ENCODE assay signal across 18 cellular contexts in genomic region chr10:124325998-124326636, GRCh38.
DNase-seq lines count a peak whose midpoint lies in the region; ATAC-seq, FAIRE-seq and TF ChIP-seq lines count a peak whose summit lies in the region.
"Had no signal": no experiment of that assay in that cellular context is flagged by ENCODE, and none has a peak within 500 bp of the region (broad histone marks: within the 10 kb centered on the region; RNA-seq: fewer than 3 reads in every experiment).

No MANE protein-coding gene starts in this region.

- H3K79me1 ChIP-seq in mesenchymal stem cell (replicated peaks; ENCODE audit: low read length, poor library complexity, severe bottlenecking) = no peaks in the 10 kb centered on the region

- H2BK5ac ChIP-seq in mesenchymal stem cell (ENCODE audit: low read depth, low read length, poor library complexity, severe bottlenecking) = no peak overlapping the region

- H3K4me1 ChIP-seq in mesenchymal stem cell (ENCODE audit: control insufficient read depth, insufficient read depth, low read depth, low read length) (peaks cover 6% of the 10 kb centered on the region), spleen (no peaks in the 10 kb centered on the region), psoas muscle (no peaks in the 10 kb centered on the region)
- H3K4me1 ChIP-seq: BE2C, HAP-1 had no signal

- no peaks in the 10 kb centered on the region for H3K36me3 ChIP-seq in bronchial epithelial cell (ENCODE audit: control insufficient read depth, insufficient read depth, low read length)
- no peaks in the 10 kb centered on the region for H3K36me3 ChIP-seq in mesenchymal stem cell (ENCODE audit: control insufficient read depth in 1 of 2, insufficient read depth in 2 of 2, low read depth in 1 of 2, low read length in 2 of 2)
- no peaks in the 10 kb centered on the region for H3K36me3 ChIP-seq in spleen
- H3K36me3 ChIP-seq in psoas muscle (ENCODE audit: insufficient read depth in 1 of 2, low read depth in 1 of 2) = no peaks in the 10 kb centered on the region
- H3K36me3 ChIP-seq: BE2C, HAP-1 had no signal

- no peak for ATAC-seq in psoas muscle
- ATAC-seq in GM18909 (IDR thresholded peaks at IDR 0.05; ENCODE audit: poor library complexity, unreplicated experiment) = no peak
- ATAC-seq: GM23338 had no signal

- H3K14ac ChIP-seq in mesenchymal stem cell (ENCODE audit: low read length in 2 of 2) = no peak overlapping the region

- no peak overlapping the region for H3K4ac ChIP-seq in mesenchymal stem cell (ENCODE audit: low read depth in 1 of 2, low read length in 2 of 2)

- H3K9me3 ChIP-seq in mesenchymal stem cell (ENCODE audit: control insufficient read depth, low read length) (peaks cover 3% of the 10 kb centered on the region), spleen (peaks cover 0 to 4% (median 0%) of the 10 kb centered on the region in 8 donors), psoas muscle (no peaks in the 10 kb centered on the region)
- H3K9me3 ChIP-seq: BE2C, HAP-1 had no signal

- H3K4me1 Mint-ChIP-seq in CD14-positive monocyte = peaks cover 35% of the 10 kb centered on the region
- H3K4me1 Mint-ChIP-seq: CD4-positive, CD25-positive, alpha-beta regulatory T cell; GM23338 had no signal

- no peak overlapping the region for H2BK12ac ChIP-seq in mesenchymal stem cell (ENCODE audit: low read length in 2 of 2)

- H3K4me3 ChIP-seq in bronchial epithelial cell (ENCODE audit: low read depth, low read length) (no peak overlapping the region), mesenchymal stem cell (ENCODE audit: insufficient read depth in 1 of 2, low read depth in 1 of 2, low read length in 2 of 2) (no peak overlapping the region), spleen (no peak overlapping the region), psoas muscle (no peak overlapping the region)
- H3K4me3 ChIP-seq: GM23338, HAP-1 had no signal

- H2BK15ac ChIP-seq in mesenchymal stem cell (ENCODE audit: low read depth, poor library complexity, severe bottlenecking) = peak overlapping the region; percentile 8

- H3K18ac ChIP-seq in mesenchymal stem cell (ENCODE audit: low read depth in 1 of 2, low read length in 2 of 2) = no peak overlapping the region

- H3K27ac ChIP-seq in mesenchymal stem cell (ENCODE audit: low read length, poor library complexity, severe bottlenecking) (no peak overlapping the region), spleen (no peak overlapping the region), psoas muscle (no peak overlapping the region)

- H3K27me3 Mint-ChIP-seq in CD14-positive monocyte (ENCODE audit: low read depth in 3 of 3) = peaks cover 3 to 14% (median 7%) of the 10 kb centered on the region in 3 donors

- H3K23ac ChIP-seq in mesenchymal stem cell (ENCODE audit: low read length in 2 of 2) = no peak overlapping the region

- no peak for TF ChIP-seq POLR2A in spleen (IDR thresholded peaks at IDR 0.05)

- DNase-seq in CD14-positive monocyte (ENCODE audit: low spot score) = peak; percentile 34
- no peak for DNase-seq in bronchial epithelial cell (ENCODE audit: low read depth)
- no peak for DNase-seq in mesenchymal stem cell
- peak; percentile 71 for DNase-seq in spleen
- no peak for DNase-seq in psoas muscle
- no peak for DNase-seq in NK-92 treated with Interleukin-12 subunit alpha and Interleukin-12 subunit beta, amount 100 ng/mL, for 24 hours (lab: John Stamatoyannopoulos, UW)
- DNase-seq: BE2C; CD4-positive, CD25-positive, alpha-beta regulatory T cell; DMS79; Kasumi-1; NCI-H1417; NCI-H187; NCI-H446; NCI-H526; Right ventricle myocardium superior had no signal

- no peak overlapping the region for H3K4me3 Mint-ChIP-seq in CD14-positive monocyte
- H3K4me3 Mint-ChIP-seq: CD4-positive, CD25-positive, alpha-beta regulatory T cell; GM23338 had no signal

- FAIRE-seq in bronchial epithelial cell (lab: Jason Lieb, UNC) = peak; percentile 50

- H3K27me3 ChIP-seq in bronchial epithelial cell (ENCODE audit: control insufficient read depth, insufficient read depth, low read length) (peaks cover 14% of the 10 kb centered on the region), mesenchymal stem cell (ENCODE audit: control insufficient read depth in 1 of 2, insufficient read depth in 1 of 2, low read length in 2 of 2) (peaks cover 0 to 43% of the 10 kb centered on the region in 2 experiments), spleen (replicated peaks in 1 of 7) (peaks cover 0 to 8% (median 0%) of the 10 kb centered on the region in 7 donors), psoas muscle (ENCODE audit: insufficient read depth in 3 of 3, low read length in 2 of 3) (peaks cover 0 to 2% (median 0%) of the 10 kb centered on the region in 3 donors)
- H3K27me3 ChIP-seq: BE2C had no signal

- peaks cover 0 to 4% (median 1%) of the 10 kb centered on the region in 7 donors for H3K9me3 Mint-ChIP-seq in CD14-positive monocyte
- H3K9me3 Mint-ChIP-seq: GM23338 had no signal

- H2BK120ac ChIP-seq in mesenchymal stem cell (ENCODE audit: low read depth, low read length) = peak overlapping the region; percentile 35

- no peak overlapping the region for H2AK5ac ChIP-seq in mesenchymal stem cell (ENCODE audit: low read length, severe bottlenecking)

- peak overlapping the region in 5 of 7 donors; percentile 5 to 67 (median 29) for H3K27ac Mint-ChIP-seq in CD14-positive monocyte
- H3K27ac Mint-ChIP-seq: CD4-positive, CD25-positive, alpha-beta regulatory T cell; GM23338 had no signal

- H3K36me3 Mint-ChIP-seq in CD14-positive monocyte = peaks cover 0 to 6% of the 10 kb centered on the region in 2 donors
- H3K36me3 Mint-ChIP-seq: CD4-positive, CD25-positive, alpha-beta regulatory T cell had no signal

- H2AFZ ChIP-seq in mesenchymal stem cell (ENCODE audit: low read depth, low read length) = no peak overlapping the region
- H2AFZ ChIP-seq: GM23338 had no signal

- H4K91ac ChIP-seq in mesenchymal stem cell (ENCODE audit: low read length) = peak overlapping the region; percentile 79

- H4K8ac ChIP-seq in mesenchymal stem cell (ENCODE audit: low read length) = no peak overlapping the region

- H3K4me2 ChIP-seq in mesenchymal stem cell (ENCODE audit: low read length, poor library complexity, severe bottlenecking) = no peak overlapping the region
- H3K4me2 ChIP-seq: GM23338 had no signal

- TF ChIP-seq CTCF in CD14-positive monocyte (IDR thresholded peaks at IDR 0.05) (no peak), bronchial epithelial cell (IDR thresholded peaks at IDR 0.05; ENCODE audit: insufficient read depth, low read length, severe bottlenecking) (no peak), spleen (IDR thresholded peaks at IDR 0.05 in 8 of 11, conservative IDR thresholded peaks at IDR 0.05 in 3 of 11) (no peak), psoas muscle (IDR thresholded peaks at IDR 0.05) (no peak)

- no CpG with 5 or more reads among the region's 1 CpG for WGBS in mesenchymal stem cell
- 0% methylated on average over 1 of the region's 1 CpG for WGBS in spleen, 5 donors
- WGBS in psoas muscle, 3 donors = 0 to 10% (median 3%) methylated on average over 1 of the region's 1 CpG

- H3K9ac ChIP-seq in mesenchymal stem cell (ENCODE audit: low read length) = no peak overlapping the region

- intact Hi-C loops in CD14-positive monocyte (cut with micrococcal nuclease) = no loop called here
- intact Hi-C loops in spleen (cut with DNase I; ENCODE audit: low total_unique reads) = no loop called here
- intact Hi-C loops in psoas muscle (cut with DNase I) = no loop called here

Comparison
In these comparisons a context has a peak if more than half of its experiments do, and no peak if none do; other contexts are left out.
1. DNase-seq: peak in CD14-positive monocyte (single experiment) and spleen (single experiment); none in bronchial epithelial cell (single experiment), mesenchymal stem cell (single experiment), psoas muscle (0 of 2) and NK-92 treated with Interleukin-12 subunit alpha and Interleukin-12 subunit beta, amount 100 ng/mL, for 24 hours (single experiment).